10 cellular contexts compared by ENCODE assay signal in genomic region chr2:72864500-72864899, GRCh38. TPM values are rescaled to one million over a fixed set of nuclear protein-coding genes. Genes with fewer than 3 reads are reported as not detected.
A peak's percentile ranks its signal among the peaks of the same experiment; 100 is the strongest.
DNase-seq lines count a peak whose midpoint lies in the region; ATAC-seq and TF ChIP-seq lines count a peak whose summit lies in the region.
"Had no signal": no experiment of that assay in that cellular context is flagged by ENCODE, and none has a peak within 500 bp of the region (broad histone marks: within the 10 kb centered on the region; RNA-seq: fewer than 3 reads in every experiment).

No MANE protein-coding gene starts in this region.

- H3K4me3 ChIP-seq in GM06990 (replicated peaks; ENCODE audit: low read depth, low read length) (no peak overlapping the region), fibroblast of mammary gland (ENCODE audit: control insufficient read depth, low read depth, low read length) (no peak overlapping the region), spleen (no peak overlapping the region), H7 (ENCODE audit: insufficient read depth, low read depth, low read length) (no peak overlapping the region)

- no peak for TF ChIP-seq POLR2A in spleen (IDR thresholded peaks at IDR 0.05)

- H3K27ac ChIP-seq in spleen = no peak overlapping the region
- H3K27ac ChIP-seq: KMS-11 had no signal

- 24 to 58% (median 47%) methylated on average over 2 of the region's 2 CpGs for WGBS in spleen, 5 donors

- intact Hi-C loops in spleen (cut with DNase I; ENCODE audit: low total_unique reads) = no loop called here

- peaks cover 5 to 13% (median 9%) of the 10 kb centered on the region in 6 donors for H3K4me1 ChIP-seq in spleen

- no peaks in the 10 kb centered on the region for H3K9me3 ChIP-seq in spleen

- TF ChIP-seq CTCF in GM06990 (IDR thresholded peaks at IDR 0.05; ENCODE audit: insufficient read depth, low read length, poor library complexity, severe bottlenecking) (no peak), GM20000 (IDR thresholded peaks at IDR 0.05; ENCODE audit: extremely low read depth, missing control alignments) (no peak), fibroblast of mammary gland (conservative IDR thresholded peaks at IDR 0.05; ENCODE audit: control insufficient read depth, insufficient read depth, low read depth, low read length) (no peak), spleen (IDR thresholded peaks at IDR 0.05 in 8 of 11, conservative IDR thresholded peaks at IDR 0.05 in 3 of 11) (no peak)

- ATAC-seq in HG03558 (IDR thresholded peaks at IDR 0.05; ENCODE audit: extremely low read depth, unreplicated experiment) (peak; percentile 77), GM21515 (IDR thresholded peaks at IDR 0.05; ENCODE audit: unreplicated experiment) (no peak)

- DNase-seq in GM06990 (ENCODE audit: extremely low read depth, insufficient read length) (peak; percentile 46), GM20000 (ENCODE audit: low spot score) (peak; percentile 48), fibroblast of mammary gland (ENCODE audit: low read depth) (peak; percentile 81), spleen (no peak), NCI-H2029 treated with DMSO at 0.1 percent for 48 hours (lab: John Stamatoyannopoulos, UW) (no peak), H7 (no peak)
- DNase-seq: SHP77 had no signal

- H3K36me3 ChIP-seq in GM06990 (ENCODE audit: control insufficient read depth, insufficient read depth, low read length) = no peaks in the 10 kb centered on the region
- H3K36me3 ChIP-seq in spleen = no peaks in the 10 kb centered on the region
- no peaks in the 10 kb centered on the region for H3K36me3 ChIP-seq in H7 (replicated peaks; ENCODE audit: control insufficient read depth, insufficient read depth, low read length)

- no peaks in the 10 kb centered on the region for H3K27me3 ChIP-seq in GM06990 (replicated peaks; ENCODE audit: control insufficient read depth, insufficient read depth, low read length)
- peaks cover 0 to 65% (median 24%) of the 10 kb centered on the region in 7 donors for H3K27me3 ChIP-seq in spleen (replicated peaks in 1 of 7)
- H3K27me3 ChIP-seq in H7 (ENCODE audit: control insufficient read depth, insufficient read depth, low read length) = peaks cover 5% of the 10 kb centered on the region

RNA-seq across cellular contexts. Expression of gene SPR, which starts 22.7 kb away (rescaled TPM):
- total RNA-seq in spleen = 10 to 100 TPM in 3 of 7 donors, 1 to 10 TPM in 4; 8.4 to 22.6 (median 9.6) TPM
- 10 to 100 TPM in 2 of 3 donors, 1 to 10 TPM in 1; 3.9 to 12.1 (median 10.0) TPM for polyA plus RNA-seq in spleen
- total RNA-seq in H7 (2014; rRNA removed; shearing (Covaris generic)) = 3.7 and 8.0 TPM in 2 replicates

RNA-seq across cellular contexts. Expression of gene EXOC6B, which starts 38.7 kb away (rescaled TPM):
- 10 to 100 TPM; 13.7 to 27.9 (median 23.0) TPM for total RNA-seq in spleen
- 1 to 10 TPM; 1.0 to 2.7 (median 1.5) TPM for polyA plus RNA-seq in spleen
- total RNA-seq in H7 (2014; rRNA removed; shearing (Covaris generic)) = 20.5 and 25.3 TPM in 2 replicates

RNA-seq across cellular contexts. Expression of gene EMX1, which starts 52.8 kb away (rescaled TPM):
- not detected for total RNA-seq in spleen
- polyA plus RNA-seq in spleen = not detected
- total RNA-seq in H7 (2014; rRNA removed; shearing (Covaris generic)) = 0.28 and 1.6 TPM in 2 replicates

Comparison
In these comparisons a context has a peak if more than half of its experiments do, and no peak if none do; other contexts are left out.
1. DNase-seq: peak in GM06990 (single experiment), GM20000 (single experiment) and fibroblast of mammary gland (single experiment); none in spleen (single experiment), NCI-H2029 treated with DMSO at 0.1 percent for 48 hours (single experiment) and H7 (single experiment).